8 cellular contexts compared by ENCODE assay signal in the genomic region with DNA sequence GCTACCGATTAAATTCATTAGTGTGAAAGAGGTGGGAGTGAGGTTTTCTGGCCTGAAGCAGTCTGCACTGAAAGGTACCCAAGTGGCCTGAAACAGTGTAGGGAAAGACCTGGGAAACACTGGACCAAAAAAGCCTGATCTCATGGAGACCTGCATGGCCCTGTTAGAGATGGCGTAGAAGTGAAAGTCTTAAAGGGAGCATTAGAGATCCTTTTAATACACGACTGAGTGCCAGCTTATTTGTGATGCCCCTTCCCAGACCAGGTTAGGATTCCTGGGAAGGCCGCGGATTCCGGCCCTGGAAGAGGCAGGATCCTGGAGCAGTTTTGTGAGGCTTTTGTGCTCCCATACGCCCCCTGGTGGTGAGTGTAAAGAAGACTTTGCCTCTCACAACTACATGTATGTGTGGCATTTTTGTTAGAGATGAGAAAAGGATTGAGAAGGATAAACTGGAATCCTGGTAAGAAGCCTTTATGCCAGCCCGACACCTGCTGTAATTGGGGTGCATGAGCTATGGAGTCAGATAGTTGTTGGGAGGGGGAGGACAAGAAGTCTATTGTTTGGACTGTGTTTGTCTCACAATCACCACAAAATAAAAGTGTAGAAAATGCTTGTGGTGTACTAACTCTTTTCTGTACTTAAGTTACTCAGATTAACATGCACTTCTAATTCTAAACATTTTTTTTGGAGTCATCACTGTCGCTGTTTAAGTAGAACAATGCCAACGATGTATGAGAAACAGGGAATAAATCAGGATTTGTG. TPM values are rescaled to one million over a fixed set of nuclear protein-coding genes. Genes with fewer than 3 reads are reported as not detected.
DNase-seq lines count a peak whose midpoint lies in the region; ATAC-seq and TF ChIP-seq lines count a peak whose summit lies in the region.

No MANE protein-coding gene starts in this region.

- no peaks in the 10 kb centered on the region for H3K27me3 Mint-ChIP-seq in CD8-positive, alpha-beta T cell (ENCODE audit: low read depth)

- no peak overlapping the region for H3K27ac ChIP-seq in CD8-positive, alpha-beta T cell (ENCODE audit: low read depth, low read length)

- no peaks in the 10 kb centered on the region for H3K9me3 ChIP-seq in CD8-positive, alpha-beta T cell (ENCODE audit: low read length)

- H3K36me3 Mint-ChIP-seq in CD8-positive, alpha-beta T cell: peaks cover 90% of the 10 kb centered on the region

- CTCF ChIA-PET in CD8-positive, alpha-beta T cell (lab: Charles Lee): interaction anchor here (0.7 to 3.5 kb wide), 19 partner anchors 9 to 671 kb away, joined by 3 to 31 read pairs (median 5); no protein-coding TSS in a partner anchor

- H3K4me1 Mint-ChIP-seq in CD8-positive, alpha-beta T cell (ENCODE audit: low read depth): peaks cover 35% of the 10 kb centered on the region

- H3K4me3 Mint-ChIP-seq in CD8-positive, alpha-beta T cell: no peak overlapping the region

- H3K27ac Mint-ChIP-seq in CD8-positive, alpha-beta T cell: peak overlapping the region; percentile 75

- H3K9me3 Mint-ChIP-seq in CD8-positive, alpha-beta T cell: no peaks in the 10 kb centered on the region

- POLR2A ChIA-PET in CD8-positive, alpha-beta T cell (lab: Charles Lee): no interaction called here

- no peak overlapping the region for H3K4me3 ChIP-seq in CD8-positive, alpha-beta T cell (ENCODE audit: low read depth, low read length)
- H3K4me3 ChIP-seq in H7 (ENCODE audit: insufficient read depth, low read depth, low read length): no peak overlapping the region
- no peak overlapping the region for H3K4me3 ChIP-seq in lower leg skin (ENCODE audit: low read depth, poor library complexity, severe bottlenecking)

- peaks cover 22% of the 10 kb centered on the region for H3K36me3 ChIP-seq in CD8-positive, alpha-beta T cell (ENCODE audit: insufficient read depth, low read length)
- H3K36me3 ChIP-seq in H7 (replicated peaks; ENCODE audit: control insufficient read depth, insufficient read depth, low read length): peaks cover 66% of the 10 kb centered on the region

- peak; percentile 78 for TF ChIP-seq CTCF in CD8-positive, alpha-beta T cell (IDR thresholded peaks at IDR 0.05)
- peak in 1 of 3 donors; percentile 71 for TF ChIP-seq CTCF in lower leg skin (IDR thresholded peaks at IDR 0.05)

- TF ChIP-seq POLR2A in lower leg skin (IDR thresholded peaks at IDR 0.05): no peak

- intact Hi-C loops in CD8-positive, alpha-beta T cell (cut with DNase I, micrococcal nuclease): loop anchor here (1.0 to 5.0 kb wide), 7 partner anchors 54 to 672 kb away; a partner anchor contains a TSS
- intact Hi-C loops in lower leg skin (cut with DNase I; ENCODE audit: low total_unique reads): loop anchor here (5.0 kb wide), 2 partner anchors 406 to 671 kb away; no protein-coding TSS in a partner anchor

- peak; percentile 26 for ATAC-seq in CD8-positive, alpha-beta T cell
- no peak for ATAC-seq in HG03457 (IDR thresholded peaks at IDR 0.05; ENCODE audit: unreplicated experiment)

- WGBS in lower leg skin, 2 donors: 40 to 43% methylated on average over 10 of the region's 10 CpGs

- H3K27me3 ChIP-seq in CD8-positive, alpha-beta T cell (ENCODE audit: insufficient read depth, low read length): no peaks in the 10 kb centered on the region
- H3K27me3 ChIP-seq in H7 (ENCODE audit: control insufficient read depth, insufficient read depth, low read length): no peaks in the 10 kb centered on the region

- DNase-seq in CD8-positive, alpha-beta T cell: peak; percentile 24 to 80 (median 58)
- DNase-seq in H7 (peak; percentile 78), NCI-H2227 (lab: John Stamatoyannopoulos, UW; ENCODE audit: unreplicated experiment) (peak; percentile 76), dedifferentiated amniotic fluid mesenchymal stem cell (ENCODE audit: extremely low spot score) (peak; percentile 71), lower leg skin (ENCODE audit: low spot score in 2 of 2) (peak; percentile 63 to 94)
- DNase-seq in activated CD4-positive, alpha-beta T cell treated with anti-CD3 and anti-CD28 coated beads, Interleukin-2, amount 50 U/mL, for 24 hours (ENCODE audit: low read depth in 1 of 2, low spot score in 1 of 2): peak; percentile 34 to 63
- peak; percentile 27 to 43 (median 43) for DNase-seq in stimulated activated CD4-positive, alpha-beta T cell treated with anti-CD3 and anti-CD28 coated beads, TNF-alpha, amount 100 ng/mL, for 4 hours (ENCODE audit: low read depth in 3 of 3)

- peaks cover 24% of the 10 kb centered on the region for H3K4me1 ChIP-seq in CD8-positive, alpha-beta T cell (ENCODE audit: insufficient read depth, low read length)

RNA-seq across cellular contexts. Expression of a gene that starts 54.0 kb away (rescaled TPM):
- 10 to 100 TPM; 77.5 to 82.2 TPM for total RNA-seq in CD8-positive, alpha-beta T cell
- 33.8 and 43.5 TPM in 2 replicates for total RNA-seq in H7 (2014; rRNA removed; shearing (Covaris generic))
- total RNA-seq in lower leg skin: 10 to 100 TPM; 13.5 to 36.7 (median 19.6) TPM
